In the genomic region with DNA sequence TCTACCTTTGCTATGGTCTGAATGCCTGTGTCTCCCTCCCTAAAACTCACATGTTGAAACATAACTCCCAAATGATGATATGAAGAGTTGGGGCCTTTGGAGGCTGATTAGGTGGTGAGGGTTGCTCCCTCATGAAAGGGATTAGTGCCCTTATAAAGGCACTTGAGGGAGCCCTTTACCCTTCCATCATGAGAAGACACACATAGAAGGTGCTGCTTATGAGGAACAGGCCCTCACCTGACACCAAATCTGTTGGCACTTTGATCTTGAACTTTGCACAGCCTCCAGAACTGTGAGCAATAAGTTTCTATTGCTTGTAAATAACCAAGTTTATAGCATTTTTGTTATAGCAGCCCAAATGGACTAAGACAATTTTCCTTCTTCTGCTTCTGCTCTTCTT, we compare ENCODE assay signal across 22 cellular contexts.
"Had no signal": no experiment of that assay in that cellular context is flagged by ENCODE, and none has a peak within 500 bp of the region (broad histone marks: within the 10 kb centered on the region; RNA-seq: fewer than 3 reads in every experiment).

No MANE protein-coding gene starts in this region.

- H3K4me3 ChIP-seq: coronary artery, left lung, thyroid gland had no signal

- H3K36me3 Mint-ChIP-seq: activated naive CD8-positive, alpha-beta T cell; immature natural killer cell; natural killer cell; stimulated activated memory B cell treated with anti-CD40 and anti-IgM and Interleukin-4, amounts not matched to agents 10 μg/mL and 1 μg/mL and 100 μg/mL, for 72 hours had no signal

- H3K27me3 ChIP-seq: left lung, thyroid gland had no signal

- DNase-seq: activated B cell treated with CpG ODN at 0.5 μM for 24 hours; activated CD4-positive, alpha-beta T cell treated with anti-CD3 and anti-CD28 coated beads, Interleukin-2, amount 10 ng/mL, durations not matched to agents 24 days and 14 days; activated CD8-positive, alpha-beta memory T cell treated with anti-CD3 and anti-CD28 coated beads, Interleukin-2, amount 50 U/mL, for 4 hours; activated CD8-positive, alpha-beta T cell treated with anti-CD3 and anti-CD28 coated beads, Interleukin-2, amount 10 ng/mL, durations not matched to agents 7 days and 5 days; activated gamma-delta T cell treated with Interleukin-2 at 50 U/mL for 16 hours; activated T-cell treated with anti-CD3 and anti-CD28 coated beads, Interleukin-2, amount 50 U/mL, for 72 hours; amniotic stem cell; central memory CD4-positive, alpha-beta T cell; effector CD4-positive, alpha-beta T cell; foreskin melanocyte; immature natural killer cell; left lung; natural killer cell; nucleus accumbens; stimulated activated CD4-positive, alpha-beta T cell treated with anti-CD3 and anti-CD28 coated beads, Interleukin-2, amount 100 ng/mL, for 48 hours; thyroid gland had no signal

- FAIRE-seq: endothelial cell of umbilical vein, TTC549, urothelium cell line had no signal

- H3K27ac Mint-ChIP-seq: activated B cell treated with CpG ODN at 0.5 μM for 24 hours; activated CD4-positive, alpha-beta T cell treated with anti-CD3 and anti-CD28 coated beads, Interleukin-2, amount 10 ng/mL, durations not matched to agents 24 days and 14 days; activated CD8-positive, alpha-beta T cell treated with anti-CD3 and anti-CD28 coated beads, Interleukin-2, amount 10 ng/mL, durations not matched to agents 7 days and 5 days; activated naive CD8-positive, alpha-beta T cell; activated T-cell treated with anti-CD3 and anti-CD28 coated beads, Interleukin-2, amount 50 U/mL, for 72 hours; immature natural killer cell; natural killer cell; stimulated activated memory B cell treated with anti-CD40 and anti-IgM and Interleukin-4, amounts not matched to agents 10 μg/mL and 1 μg/mL and 100 μg/mL, for 72 hours had no signal

- H3K27ac ChIP-seq: coronary artery, left lung, thyroid gland had no signal

- H3K4me1 Mint-ChIP-seq: activated B cell treated with CpG ODN at 0.5 μM for 24 hours; activated CD4-positive, alpha-beta T cell treated with anti-CD3 and anti-CD28 coated beads, Interleukin-2, amount 10 ng/mL, durations not matched to agents 24 days and 14 days; immature natural killer cell; natural killer cell; stimulated activated memory B cell treated with anti-CD40 and anti-IgM and Interleukin-4, amounts not matched to agents 10 μg/mL and 1 μg/mL and 100 μg/mL, for 72 hours had no signal

- H3K27me3 Mint-ChIP-seq: activated B cell treated with CpG ODN at 0.5 μM for 24 hours; activated CD4-positive, alpha-beta T cell treated with anti-CD3 and anti-CD28 coated beads, Interleukin-2, amount 10 ng/mL, durations not matched to agents 24 days and 14 days; activated naive CD8-positive, alpha-beta T cell; stimulated activated memory B cell treated with anti-CD40 and anti-IgM and Interleukin-4, amounts not matched to agents 10 μg/mL and 1 μg/mL and 100 μg/mL, for 72 hours had no signal

- H3K9me3 Mint-ChIP-seq: activated CD4-positive, alpha-beta T cell treated with anti-CD3 and anti-CD28 coated beads, Interleukin-2, amount 10 ng/mL, durations not matched to agents 24 days and 14 days had no signal

- H3K9me3 ChIP-seq: left lung, thyroid gland had no signal

- H3K4me3 Mint-ChIP-seq: activated B cell treated with CpG ODN at 0.5 μM for 24 hours; activated CD4-positive, alpha-beta T cell treated with anti-CD3 and anti-CD28 coated beads, Interleukin-2, amount 10 ng/mL, durations not matched to agents 24 days and 14 days; activated CD8-positive, alpha-beta T cell treated with anti-CD3 and anti-CD28 coated beads, Interleukin-2, amount 10 ng/mL, durations not matched to agents 7 days and 5 days; activated naive CD8-positive, alpha-beta T cell; activated T-cell treated with anti-CD3 and anti-CD28 coated beads, Interleukin-2, amount 50 U/mL, for 72 hours; immature natural killer cell; natural killer cell; stimulated activated memory B cell treated with anti-CD40 and anti-IgM and Interleukin-4, amounts not matched to agents 10 μg/mL and 1 μg/mL and 100 μg/mL, for 72 hours had no signal

- H3K36me3 ChIP-seq: left lung, thyroid gland had no signal

- ATAC-seq: activated CD8-positive, alpha-beta T cell treated with anti-CD3 and anti-CD28 coated beads, Interleukin-2, amount 10 ng/mL, durations not matched to agents 7 days and 5 days; activated T-cell treated with anti-CD3 and anti-CD28 coated beads, Interleukin-2, amount 50 U/mL, for 72 hours; natural killer cell; stimulated activated memory B cell treated with anti-CD40 and anti-IgM and Interleukin-4, amounts not matched to agents 10 μg/mL and 1 μg/mL and 100 μg/mL, for 72 hours had no signal
